Comparison of ENCODE assay signal across 15 cellular contexts in genomic region chr1:56411021-56411420, GRCh38.
"Had no signal": no experiment of that assay in that cellular context is flagged by ENCODE, and none has a peak within 500 bp of the region (broad histone marks: within the 10 kb centered on the region; RNA-seq: fewer than 3 reads in every experiment).

No MANE protein-coding gene starts in this region.

- DNase-seq: activated CD4-positive, alpha-beta T cell treated with anti-CD3 and anti-CD28 coated beads, Interleukin-2, amount 10 ng/mL, durations not matched to agents 24 days and 14 days; activated naive CD4-positive, alpha-beta T cell treated with anti-CD3 and anti-CD28 coated beads for 36 hours; activated T-cell treated with anti-CD3 and anti-CD28 coated beads for 4 hours; central memory CD4-positive, alpha-beta T cell; effector CD4-positive, alpha-beta T cell; retina had no signal

- H3K9me3 ChIP-seq: pancreas had no signal

- H3K4me3 Mint-ChIP-seq: activated CD4-positive, alpha-beta T cell treated with anti-CD3 and anti-CD28 coated beads, Interleukin-2, amount 10 ng/mL, durations not matched to agents 24 days and 14 days; activated naive CD4-positive, alpha-beta T cell treated with anti-CD3 and anti-CD28 coated beads for 36 hours; activated T-helper 17 cell treated with anti-CD3 and anti-CD28 coated beads, Interleukin-2, amount 50 U/mL, for 72 hours; neural crest cell; T-helper 1 cell treated with Interleukin-12 subunit alpha and Interleukin-12 subunit beta and Interleukin-4 antibody, amounts not matched to agents 30 μg/mL and 1 μg/mL, for 36 hours; type B pancreatic cell; WTC11 had no signal

- H3K27me3 ChIP-seq: pancreas had no signal

- H3K27ac Mint-ChIP-seq: activated CD4-positive, alpha-beta T cell treated with anti-CD3 and anti-CD28 coated beads, Interleukin-2, amount 10 ng/mL, durations not matched to agents 24 days and 14 days; activated naive CD4-positive, alpha-beta T cell treated with anti-CD3 and anti-CD28 coated beads for 36 hours; activated T-helper 17 cell treated with anti-CD3 and anti-CD28 coated beads, Interleukin-2, amount 50 U/mL, for 72 hours; T-helper 1 cell treated with Interleukin-12 subunit alpha and Interleukin-12 subunit beta and Interleukin-4 antibody, amounts not matched to agents 30 μg/mL and 1 μg/mL, for 36 hours; type B pancreatic cell; WTC11 had no signal

- H3K4me3 ChIP-seq: coronary artery, pancreas, smooth muscle cell had no signal

- H3K36me3 Mint-ChIP-seq: type B pancreatic cell, WTC11 had no signal

- H3K36me3 ChIP-seq: pancreas had no signal

- H3K27me3 Mint-ChIP-seq: activated CD4-positive, alpha-beta T cell treated with anti-CD3 and anti-CD28 coated beads, Interleukin-2, amount 10 ng/mL, durations not matched to agents 24 days and 14 days; type B pancreatic cell had no signal

- H3K9me3 Mint-ChIP-seq: activated CD4-positive, alpha-beta T cell treated with anti-CD3 and anti-CD28 coated beads, Interleukin-2, amount 10 ng/mL, durations not matched to agents 24 days and 14 days; activated naive CD4-positive, alpha-beta T cell treated with anti-CD3 and anti-CD28 coated beads for 36 hours; activated T-helper 17 cell treated with anti-CD3 and anti-CD28 coated beads, Interleukin-2, amount 50 U/mL, for 72 hours; neural crest cell; T-helper 1 cell treated with Interleukin-12 subunit alpha and Interleukin-12 subunit beta and Interleukin-4 antibody, amounts not matched to agents 30 μg/mL and 1 μg/mL, for 36 hours; type B pancreatic cell; WTC11 had no signal

- ATAC-seq: activated T-helper 17 cell treated with anti-CD3 and anti-CD28 coated beads, Interleukin-2, amount 50 U/mL, for 72 hours; SK-N-SH treated with all-trans-retinoic acid at 6 μM for 48 hours; WTC11 had no signal

- H3K4me1 Mint-ChIP-seq: activated CD4-positive, alpha-beta T cell treated with anti-CD3 and anti-CD28 coated beads, Interleukin-2, amount 10 ng/mL, durations not matched to agents 24 days and 14 days; activated T-helper 17 cell treated with anti-CD3 and anti-CD28 coated beads, Interleukin-2, amount 50 U/mL, for 72 hours had no signal
